In the genomic region with DNA sequence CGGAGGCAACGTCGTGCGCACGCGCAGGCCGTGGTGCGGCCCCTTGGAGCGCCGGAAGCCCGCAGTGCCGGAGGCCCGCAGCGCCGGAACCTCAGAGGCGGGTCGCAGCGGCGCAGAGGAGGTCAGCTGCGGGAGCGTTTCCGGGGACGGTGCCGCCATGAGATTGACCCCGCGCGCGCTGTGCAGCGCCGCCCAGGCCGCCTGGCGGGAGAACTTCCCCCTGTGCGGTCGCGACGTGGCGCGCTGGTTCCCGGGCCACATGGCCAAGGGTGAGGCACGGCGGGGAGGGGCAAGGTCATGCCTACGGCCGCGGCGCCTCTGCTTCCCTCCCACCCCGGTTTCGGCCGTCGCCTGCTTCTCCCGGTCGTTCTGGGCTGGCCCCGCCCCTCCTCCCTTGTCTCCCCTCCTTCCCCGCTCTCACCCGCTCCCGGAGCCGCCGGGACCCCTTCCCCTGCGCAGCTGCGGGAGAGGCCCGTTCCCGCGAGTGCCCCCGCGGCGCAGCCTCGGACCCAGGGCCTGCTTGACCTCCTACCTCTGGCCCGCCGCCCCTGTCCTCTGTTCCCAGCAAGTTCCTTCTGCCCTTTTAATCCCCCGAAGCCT, we compare ENCODE assay signal across 1 cellular context.
TF ChIP-seq lines count a peak whose summit lies in the region.

A gene with protein sequence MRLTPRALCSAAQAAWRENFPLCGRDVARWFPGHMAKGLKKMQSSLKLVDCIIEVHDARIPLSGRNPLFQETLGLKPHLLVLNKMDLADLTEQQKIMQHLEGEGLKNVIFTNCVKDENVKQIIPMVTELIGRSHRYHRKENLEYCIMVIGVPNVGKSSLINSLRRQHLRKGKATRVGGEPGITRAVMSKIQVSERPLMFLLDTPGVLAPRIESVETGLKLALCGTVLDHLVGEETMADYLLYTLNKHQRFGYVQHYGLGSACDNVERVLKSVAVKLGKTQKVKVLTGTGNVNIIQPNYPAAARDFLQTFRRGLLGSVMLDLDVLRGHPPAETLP (plus strand): TSS at position 94 of the 600 bp plus-strand sequence. CDS start 64 bp downstream, at position 158.

TF ChIP-seq in HepG2, 621 proteins besides CTCF, POLR2A, EP300 and RAD21 (continued from another document and continues in another):
- TF ChIP-seq ZNF276 (CRISPR knock-in tag; IDR thresholded peaks at IDR 0.05; ENCODE audit: low read depth): peak; percentile 77; the same call in 1 of the 2 replicates
- TF ChIP-seq ARID2 (CRISPR knock-in tag; IDR thresholded peaks at IDR 0.05; ENCODE audit: borderline replicate concordance): peak; percentile 68; the same call in 1 of the 2 replicates
- peak; percentile 84; the same call in 1 of the 2 replicates for TF ChIP-seq ZNF580 (CRISPR knock-in tag; IDR thresholded peaks at IDR 0.05; ENCODE audit: borderline replicate concordance, low read depth)
- TF ChIP-seq RBAK (CRISPR knock-in tag; IDR thresholded peaks at IDR 0.05): no peak
- TF ChIP-seq SIX4 (CRISPR knock-in tag; IDR thresholded peaks at IDR 0.05): no peak
- TF ChIP-seq PPARG (CRISPR knock-in tag; conservative IDR thresholded peaks at IDR 0.05): no peak
- no peak for TF ChIP-seq MLLT10 (CRISPR knock-in tag; IDR thresholded peaks at IDR 0.05)
- TF ChIP-seq KLF13 (CRISPR knock-in tag; IDR thresholded peaks at IDR 0.05): peak; percentile 82; the same call in 1 of the 2 replicates
- no peak for TF ChIP-seq HDAC6 (IDR thresholded peaks at IDR 0.05; ENCODE audit: low read depth, low read length)
- peak; percentile 91 for TF ChIP-seq HDAC1 (CRISPR knock-in tag; IDR thresholded peaks at IDR 0.05)
- no peak for TF ChIP-seq RARG (CRISPR knock-in tag; IDR thresholded peaks at IDR 0.05; ENCODE audit: low read depth)
- TF ChIP-seq, protein P1, sequence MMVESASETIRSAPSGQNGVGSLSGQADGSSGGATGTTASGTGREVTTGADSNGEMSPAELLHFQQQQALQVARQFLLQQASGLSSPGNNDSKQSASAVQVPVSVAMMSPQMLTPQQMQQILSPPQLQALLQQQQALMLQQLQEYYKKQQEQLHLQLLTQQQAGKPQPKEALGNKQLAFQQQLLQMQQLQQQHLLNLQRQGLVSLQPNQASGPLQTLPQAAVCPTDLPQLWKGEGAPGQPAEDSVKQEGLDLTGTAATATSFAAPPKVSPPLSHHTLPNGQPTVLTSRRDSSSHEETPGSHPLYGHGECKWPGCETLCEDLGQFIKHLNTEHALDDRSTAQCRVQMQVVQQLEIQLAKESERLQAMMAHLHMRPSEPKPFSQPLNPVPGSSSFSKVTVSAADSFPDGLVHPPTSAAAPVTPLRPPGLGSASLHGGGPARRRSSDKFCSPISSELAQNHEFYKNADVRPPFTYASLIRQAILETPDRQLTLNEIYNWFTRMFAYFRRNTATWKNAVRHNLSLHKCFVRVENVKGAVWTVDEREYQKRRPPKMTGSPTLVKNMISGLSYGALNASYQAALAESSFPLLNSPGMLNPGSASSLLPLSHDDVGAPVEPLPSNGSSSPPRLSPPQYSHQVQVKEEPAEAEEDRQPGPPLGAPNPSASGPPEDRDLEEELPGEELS (CRISPR knock-in tag; IDR thresholded peaks at IDR 0.05): 0 out of 2 replicates have a peak, but pooled peaks have one; percentile 50
- no peak; the same call in 1 of the 2 replicates for TF ChIP-seq PAX8 (CRISPR knock-in tag; IDR thresholded peaks at IDR 0.05; ENCODE audit: borderline replicate concordance)
- TF ChIP-seq MEIS2 (CRISPR knock-in tag; IDR thresholded peaks at IDR 0.05): no peak; the same call in 1 of the 2 replicates
- no peak for TF ChIP-seq ZNF337 (CRISPR knock-in tag; IDR thresholded peaks at IDR 0.05; ENCODE audit: borderline replicate concordance, low read depth)
- TF ChIP-seq ZMYM3 (CRISPR knock-in tag; IDR thresholded peaks at IDR 0.05): peak; percentile 59; the same call in 1 of the 2 replicates
- no peak for TF ChIP-seq ZNF546 (CRISPR knock-in tag; conservative IDR thresholded peaks at IDR 0.05)
- peak; percentile 98 for TF ChIP-seq ZFY (CRISPR knock-in tag; IDR thresholded peaks at IDR 0.05)
- TF ChIP-seq ZBTB46 (CRISPR knock-in tag; IDR thresholded peaks at IDR 0.05; ENCODE audit: borderline replicate concordance): no peak
- TF ChIP-seq HOXA7 (CRISPR knock-in tag; IDR thresholded peaks at IDR 0.05): no peak
- no peak for TF ChIP-seq PRPF4 (IDR thresholded peaks at IDR 0.05; ENCODE audit: low read depth, low read length, poor library complexity, severe bottlenecking)
- peak; percentile 75; the same call in 1 of the 2 replicates for TF ChIP-seq ZNF766 (CRISPR knock-in tag; IDR thresholded peaks at IDR 0.05; ENCODE audit: borderline replicate concordance)
- no peak for TF ChIP-seq TCF7L2 (IDR thresholded peaks at IDR 0.05; ENCODE audit: low read depth, low read length)
- peak; percentile 96; the same call in 1 of the 2 replicates for TF ChIP-seq ZNF83 (CRISPR knock-in tag; IDR thresholded peaks at IDR 0.05; ENCODE audit: borderline replicate concordance)
- TF ChIP-seq SNAPC4 (CRISPR knock-in tag; IDR thresholded peaks at IDR 0.05): no peak
- TF ChIP-seq ZNF160 (CRISPR knock-in tag; IDR thresholded peaks at IDR 0.05): peak; percentile 90; the same call in 1 of the 2 replicates
- no peak for TF ChIP-seq ZFP37 (CRISPR knock-in tag; IDR thresholded peaks at IDR 0.05; ENCODE audit: borderline replicate concordance)
- TF ChIP-seq, protein P2, sequence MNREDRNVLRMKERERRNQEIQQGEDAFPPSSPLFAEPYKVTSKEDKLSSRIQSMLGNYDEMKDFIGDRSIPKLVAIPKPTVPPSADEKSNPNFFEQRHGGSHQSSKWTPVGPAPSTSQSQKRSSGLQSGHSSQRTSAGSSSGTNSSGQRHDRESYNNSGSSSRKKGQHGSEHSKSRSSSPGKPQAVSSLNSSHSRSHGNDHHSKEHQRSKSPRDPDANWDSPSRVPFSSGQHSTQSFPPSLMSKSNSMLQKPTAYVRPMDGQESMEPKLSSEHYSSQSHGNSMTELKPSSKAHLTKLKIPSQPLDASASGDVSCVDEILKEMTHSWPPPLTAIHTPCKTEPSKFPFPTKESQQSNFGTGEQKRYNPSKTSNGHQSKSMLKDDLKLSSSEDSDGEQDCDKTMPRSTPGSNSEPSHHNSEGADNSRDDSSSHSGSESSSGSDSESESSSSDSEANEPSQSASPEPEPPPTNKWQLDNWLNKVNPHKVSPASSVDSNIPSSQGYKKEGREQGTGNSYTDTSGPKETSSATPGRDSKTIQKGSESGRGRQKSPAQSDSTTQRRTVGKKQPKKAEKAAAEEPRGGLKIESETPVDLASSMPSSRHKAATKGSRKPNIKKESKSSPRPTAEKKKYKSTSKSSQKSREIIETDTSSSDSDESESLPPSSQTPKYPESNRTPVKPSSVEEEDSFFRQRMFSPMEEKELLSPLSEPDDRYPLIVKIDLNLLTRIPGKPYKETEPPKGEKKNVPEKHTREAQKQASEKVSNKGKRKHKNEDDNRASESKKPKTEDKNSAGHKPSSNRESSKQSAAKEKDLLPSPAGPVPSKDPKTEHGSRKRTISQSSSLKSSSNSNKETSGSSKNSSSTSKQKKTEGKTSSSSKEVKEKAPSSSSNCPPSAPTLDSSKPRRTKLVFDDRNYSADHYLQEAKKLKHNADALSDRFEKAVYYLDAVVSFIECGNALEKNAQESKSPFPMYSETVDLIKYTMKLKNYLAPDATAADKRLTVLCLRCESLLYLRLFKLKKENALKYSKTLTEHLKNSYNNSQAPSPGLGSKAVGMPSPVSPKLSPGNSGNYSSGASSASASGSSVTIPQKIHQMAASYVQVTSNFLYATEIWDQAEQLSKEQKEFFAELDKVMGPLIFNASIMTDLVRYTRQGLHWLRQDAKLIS (CRISPR knock-in tag; IDR thresholded peaks at IDR 0.05): no peak
- no peak for TF ChIP-seq GTF2F1 (IDR thresholded peaks at IDR 0.05; ENCODE audit: low read length)
- no peak for TF ChIP-seq RFX5 (IDR thresholded peaks at IDR 0.05; ENCODE audit: low read depth, low read length)
- TF ChIP-seq, protein P3, sequence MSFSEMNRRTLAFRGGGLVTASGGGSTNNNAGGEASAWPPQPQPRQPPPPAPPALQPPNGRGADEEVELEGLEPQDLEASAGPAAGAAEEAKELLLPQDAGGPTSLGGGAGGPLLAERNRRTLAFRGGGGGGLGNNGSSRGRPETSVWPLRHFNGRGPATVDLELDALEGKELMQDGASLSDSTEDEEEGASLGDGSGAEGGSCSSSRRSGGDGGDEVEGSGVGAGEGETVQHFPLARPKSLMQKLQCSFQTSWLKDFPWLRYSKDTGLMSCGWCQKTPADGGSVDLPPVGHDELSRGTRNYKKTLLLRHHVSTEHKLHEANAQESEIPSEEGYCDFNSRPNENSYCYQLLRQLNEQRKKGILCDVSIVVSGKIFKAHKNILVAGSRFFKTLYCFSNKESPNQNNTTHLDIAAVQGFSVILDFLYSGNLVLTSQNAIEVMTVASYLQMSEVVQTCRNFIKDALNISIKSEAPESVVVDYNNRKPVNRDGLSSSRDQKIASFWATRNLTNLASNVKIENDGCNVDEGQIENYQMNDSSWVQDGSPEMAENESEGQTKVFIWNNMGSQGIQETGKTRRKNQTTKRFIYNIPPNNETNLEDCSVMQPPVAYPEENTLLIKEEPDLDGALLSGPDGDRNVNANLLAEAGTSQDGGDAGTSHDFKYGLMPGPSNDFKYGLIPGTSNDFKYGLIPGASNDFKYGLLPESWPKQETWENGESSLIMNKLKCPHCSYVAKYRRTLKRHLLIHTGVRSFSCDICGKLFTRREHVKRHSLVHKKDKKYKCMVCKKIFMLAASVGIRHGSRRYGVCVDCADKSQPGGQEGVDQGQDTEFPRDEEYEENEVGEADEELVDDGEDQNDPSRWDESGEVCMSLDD (CRISPR knock-in tag; IDR thresholded peaks at IDR 0.05; ENCODE audit: borderline replicate concordance): no peak
- TF ChIP-seq TARDBP (CRISPR knock-in tag; IDR thresholded peaks at IDR 0.05): 0 out of 2 replicates have a peak, but pooled peaks have one; percentile 66
- peak; percentile 97; the same call in 1 of the 2 replicates for TF ChIP-seq EEA1 (CRISPR knock-in tag; IDR thresholded peaks at IDR 0.05; ENCODE audit: borderline replicate concordance)
- TF ChIP-seq ZNF816 (CRISPR knock-in tag; IDR thresholded peaks at IDR 0.05; ENCODE audit: borderline replicate concordance): peak; percentile 93
- TF ChIP-seq SMC3 (IDR thresholded peaks at IDR 0.05; ENCODE audit: low read length): no peak
- TF ChIP-seq, protein P4, sequence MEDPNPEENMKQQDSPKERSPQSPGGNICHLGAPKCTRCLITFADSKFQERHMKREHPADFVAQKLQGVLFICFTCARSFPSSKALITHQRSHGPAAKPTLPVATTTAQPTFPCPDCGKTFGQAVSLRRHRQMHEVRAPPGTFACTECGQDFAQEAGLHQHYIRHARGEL (CRISPR knock-in tag; IDR thresholded peaks at IDR 0.05): no peak
- no peak for TF ChIP-seq ATRX (CRISPR knock-in tag; IDR thresholded peaks at IDR 0.05; ENCODE audit: borderline replicate concordance)
